Comparison of ENCODE assay signal across 8 cellular contexts in the genomic region with DNA sequence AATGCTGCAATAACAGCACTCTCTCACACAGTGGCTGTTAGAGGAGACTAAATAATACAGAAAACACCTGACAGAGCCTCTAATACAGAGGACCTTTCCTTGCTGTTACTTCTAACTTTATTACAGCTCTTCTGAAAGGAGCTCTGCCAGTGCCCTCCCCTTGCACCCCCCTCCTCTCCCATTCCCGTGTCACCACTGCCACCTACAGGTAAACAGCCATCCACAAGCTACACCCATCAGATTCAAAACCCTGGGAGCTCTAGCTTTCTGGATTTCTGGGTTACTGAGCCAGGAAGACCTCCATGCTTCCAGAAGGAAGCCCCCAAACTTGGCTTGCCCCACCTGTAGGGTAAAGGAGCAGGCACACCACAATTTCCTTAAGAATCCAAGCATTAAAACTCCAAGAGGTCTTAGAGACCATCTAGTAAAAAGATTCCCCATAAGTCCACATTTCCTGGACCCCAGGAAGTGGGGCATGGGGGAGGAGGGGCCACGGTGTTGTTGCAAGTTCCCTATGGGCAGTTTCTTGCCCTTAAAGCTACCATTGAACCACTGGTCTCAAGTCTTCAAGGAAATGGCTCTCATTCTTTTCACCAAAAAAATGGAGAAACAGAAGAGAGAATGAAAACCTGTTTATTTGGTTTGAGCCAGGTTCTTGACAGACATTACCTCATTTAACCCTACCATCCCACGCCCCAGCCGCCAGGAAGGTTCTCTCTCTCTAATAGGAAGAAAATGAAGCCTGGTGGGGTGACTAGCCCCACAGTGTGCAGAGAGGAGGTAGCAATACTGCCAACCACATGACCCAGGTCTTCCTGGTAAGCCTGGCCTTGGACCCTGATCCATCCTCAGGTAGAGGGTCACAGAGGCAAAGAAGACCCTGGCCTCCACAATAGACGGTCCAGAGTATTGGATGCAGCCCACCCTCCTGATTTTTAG. TPM values are rescaled to one million over a fixed set of nuclear protein-coding genes. Genes with fewer than 3 reads are reported as not detected.
DNase-seq lines count a peak whose midpoint lies in the region; ATAC-seq and TF ChIP-seq lines count a peak whose summit lies in the region.

No MANE protein-coding gene starts in this region.

- H3K9me3 ChIP-seq in Loucy (ENCODE audit: insufficient read depth, low read depth, low read length) (no peaks in the 10 kb centered on the region), SK-N-SH (no peaks in the 10 kb centered on the region), uterus (no peaks in the 10 kb centered on the region)

- TF ChIP-seq RAD21 in SK-N-SH (IDR thresholded peaks at IDR 0.05; ENCODE audit: low read length): peak; percentile 98

- H4K20me1 ChIP-seq in Loucy (ENCODE audit: insufficient read depth, low read length, poor library complexity, severe bottlenecking) (no peaks in the 10 kb centered on the region), SK-N-SH (ENCODE audit: insufficient read depth) (no peaks in the 10 kb centered on the region)

- WGBS in SK-N-SH (ENCODE audit: low lambda C conversion rate): 46% methylated on average over 5 of the region's 5 CpGs

- peak; percentile 77 to 95 for ATAC-seq in activated naive CD4-positive, alpha-beta T cell treated with anti-CD3 and anti-CD28 coated beads, Interleukin-2, amount 50 U/mL, for 72 hours
- peak; percentile 61 for ATAC-seq in Right ventricle myocardium inferior
- ATAC-seq in GM18907 (IDR thresholded peaks at IDR 0.05; ENCODE audit: unreplicated experiment): no peak

- H3K4me2 ChIP-seq in Loucy (ENCODE audit: low read depth, low read length, poor library complexity, severe bottlenecking) (peak overlapping the region; percentile 66), SK-N-SH (peak overlapping the region; percentile 39; the same call in 1 of the 2 replicates)

- TF ChIP-seq POLR2A in uterus (IDR thresholded peaks at IDR 0.05): no peak

- intact Hi-C loops in Right ventricle myocardium inferior (cut with DNase I): loop anchor here (1.0 to 5.0 kb wide), 5 partner anchors 31 to 237 kb away; a partner anchor contains a TSS
- intact Hi-C loops in posterior vena cava (cut with DNase I): loop anchor here (5.0 to 10.0 kb wide), 2 partner anchors 105 to 237 kb away; a partner anchor contains a TSS
- intact Hi-C loops in uterus (cut with DNase I; ENCODE audit: low total_unique reads): no loop called here

- H3K9me3 Mint-ChIP-seq in activated naive CD4-positive, alpha-beta T cell treated with anti-CD3 and anti-CD28 coated beads, Interleukin-2, amount 50 U/mL, for 72 hours: no peaks in the 10 kb centered on the region

- POLR2A ChIA-PET in SK-N-SH (lab: Yijun Ruan, JAX): interaction anchor here (0.7 to 1.1 kb wide), 2 partner anchors 28 to 83 kb away, joined by 4 to 5 read pairs; no protein-coding TSS in a partner anchor

- CTCF ChIA-PET in SK-N-SH (lab: Yijun Ruan, JAX): interaction anchor here (0.6 to 6.0 kb wide), 51 partner anchors 9 to 563 kb away, joined by 3 to 158 read pairs (median 5); a partner anchor contains a TSS

- peak overlapping the region; percentile 44 to 53; a peak in 3 of 4 replicates for H3K27ac ChIP-seq in SK-N-SH (ENCODE audit: low read depth in 2 of 2, low read length in 1 of 2)
- peak overlapping the region in 1 of 2 donors; percentile 33 for H3K27ac ChIP-seq in uterus

- H3K79me2 ChIP-seq in Loucy (ENCODE audit: insufficient read depth, low read length) (no peaks in the 10 kb centered on the region), SK-N-SH (ENCODE audit: insufficient read depth) (peaks cover 72% of the 10 kb centered on the region)

- H2AFZ ChIP-seq in Loucy (ENCODE audit: low read length) (peak overlapping the region; percentile 83), SK-N-SH (ENCODE audit: low read depth) (no peak overlapping the region)

- H3K9me2 ChIP-seq in Loucy (replicated peaks; ENCODE audit: low read depth, low read length) (no peaks in the 10 kb centered on the region), SK-N-SH (no peaks in the 10 kb centered on the region)

- H3K9ac ChIP-seq in Loucy (ENCODE audit: low read depth, low read length, poor library complexity, severe bottlenecking): peak overlapping the region; percentile 58
- peak overlapping the region; percentile 24; the same call in 1 of the 2 replicates for H3K9ac ChIP-seq in SK-N-SH

- TF ChIP-seq CTCF in Loucy (conservative IDR thresholded peaks at IDR 0.05; ENCODE audit: low read length) (peak; percentile 94), SK-N-SH (IDR thresholded peaks at IDR 0.05) (peak; percentile 87), uterus (IDR thresholded peaks at IDR 0.05) (peak; percentile 68 to 86 (median 84))

- H3K4me1 ChIP-seq in Loucy (ENCODE audit: insufficient read depth, low read length, poor library complexity, severe bottlenecking) (peaks cover 12% of the 10 kb centered on the region), SK-N-SH (ENCODE audit: control insufficient read depth in 1 of 2, insufficient read depth in 2 of 2, low read depth in 1 of 2, low read length in 1 of 2) (peaks cover 19 to 39% of the 10 kb centered on the region in 2 experiments), uterus (peaks cover 10% of the 10 kb centered on the region in 2 donors)

- H3K27ac Mint-ChIP-seq in activated naive CD4-positive, alpha-beta T cell treated with anti-CD3 and anti-CD28 coated beads, Interleukin-2, amount 50 U/mL, for 72 hours: no peak overlapping the region

- no peaks in the 10 kb centered on the region for H3F3A ChIP-seq in Loucy (ENCODE audit: low read depth)
- peaks cover 38% of the 10 kb centered on the region for H3F3A ChIP-seq in SK-N-SH (replicated peaks; ENCODE audit: insufficient read depth)

- no peak for TF ChIP-seq EP300 in SK-N-SH (IDR thresholded peaks at IDR 0.05; ENCODE audit: borderline replicate concordance in 1 of 2, low read depth in 1 of 2, low read length in 1 of 2)

- H3K36me3 Mint-ChIP-seq in activated naive CD4-positive, alpha-beta T cell treated with anti-CD3 and anti-CD28 coated beads, Interleukin-2, amount 50 U/mL, for 72 hours: no peaks in the 10 kb centered on the region

- peak; percentile 88 for DNase-seq in Daoy (ENCODE audit: low read depth)
- peak; percentile 85 for DNase-seq in SK-N-SH
- peak in 1 of 2 donors; percentile 61 for DNase-seq in activated naive CD4-positive, alpha-beta T cell treated with anti-CD3 and anti-CD28 coated beads, Interleukin-2, amount 50 U/mL, for 72 hours (ENCODE audit: low spot score in 2 of 2)
- DNase-seq in Right ventricle myocardium inferior (ENCODE audit: missing footprints): peak; percentile 72
- peak; percentile 83 for DNase-seq in posterior vena cava (ENCODE audit: low spot score)
- peak; percentile 79 to 83 for DNase-seq in uterus

- H3K4me3 ChIP-seq in Loucy (ENCODE audit: low read length, poor library complexity, severe bottlenecking): no peak overlapping the region
- H3K4me3 ChIP-seq in SK-N-SH (ENCODE audit: low read depth in 2 of 2, low read length in 1 of 2): no peak overlapping the region
- H3K4me3 ChIP-seq in uterus: no peak overlapping the region

- H3K36me3 ChIP-seq in Loucy (ENCODE audit: insufficient read depth, low read length) (no peaks in the 10 kb centered on the region), SK-N-SH (replicated peaks in 1 of 2; ENCODE audit: control insufficient read depth in 1 of 2, insufficient read depth in 2 of 2, low read length in 1 of 2) (no peaks in the 10 kb centered on the region), uterus (no peaks in the 10 kb centered on the region)

- no peaks in the 10 kb centered on the region for H3K27me3 ChIP-seq in Loucy (ENCODE audit: insufficient read depth, low read length, poor library complexity, severe bottlenecking)
- no peaks in the 10 kb centered on the region for H3K27me3 ChIP-seq in SK-N-SH (ENCODE audit: insufficient read depth)
- no peaks in the 10 kb centered on the region for H3K27me3 ChIP-seq in uterus

TF ChIP-seq in SK-N-SH, 30 proteins besides CTCF, POLR2A, EP300 and RAD21:
- TF ChIP-seq RCOR1 (IDR thresholded peaks at IDR 0.05; ENCODE audit: low read length) (0 out of 2 replicates have a peak, but pooled peaks have one; percentile 9), JUND (IDR thresholded peaks at IDR 0.05) (no peak), SMC3 (IDR thresholded peaks at IDR 0.05; ENCODE audit: low read depth, low read length) (peak; percentile 90), GATA2 (CRISPR knock-in tag; IDR thresholded peaks at IDR 0.05) (no peak)

RNA-seq across cellular contexts. Expression of a gene that starts 52.8 kb away (rescaled TPM):
- 13.7 and 14.9 TPM in 2 replicates for total RNA-seq in Daoy (2014; rRNA removed; shearing (Covaris generic))
- 85.4 and 91.7 TPM in 2 replicates for polyA plus RNA-seq in SK-N-SH (2012; rRNA removed)
- 44.8 and 62.7 TPM in 2 replicates for polyA plus RNA-seq in SK-N-SH (2012; cell fraction: cytosol; rRNA removed)
- 250 and 259 TPM in 2 replicates for polyA plus RNA-seq in SK-N-SH (2012; cell fraction: nucleus; rRNA removed)
- total RNA-seq in activated naive CD4-positive, alpha-beta T cell treated with anti-CD3 and anti-CD28 coated beads, Interleukin-2, amount 50 U/mL, for 72 hours: 10 to 100 TPM; 16.3 to 19.8 TPM
- total RNA-seq in Right ventricle myocardium inferior: 246 TPM
- 10 to 100 TPM; 55.2 to 60.8 TPM for total RNA-seq in posterior vena cava
- 10 to 100 TPM; 15.6 to 85.9 (median 34.9) TPM for total RNA-seq in uterus

RNA-seq across cellular contexts. Expression of a gene that starts 53.2 kb away (rescaled TPM):
- 1.1 and 1.5 TPM in 2 replicates for total RNA-seq in Daoy (2014; rRNA removed; shearing (Covaris generic))
- 3.6 and 5.5 TPM in 2 replicates for polyA plus RNA-seq in SK-N-SH (2012; rRNA removed)
- polyA plus RNA-seq in SK-N-SH (2012; cell fraction: cytosol; rRNA removed): 1.9 and 2.3 TPM in 2 replicates
- polyA plus RNA-seq in SK-N-SH (2012; cell fraction: nucleus; rRNA removed): 19.0 and 26.4 TPM in 2 replicates
- under 1 TPM; 0.05 to 0.12 TPM for total RNA-seq in activated naive CD4-positive, alpha-beta T cell treated with anti-CD3 and anti-CD28 coated beads, Interleukin-2, amount 50 U/mL, for 72 hours
- total RNA-seq in Right ventricle myocardium inferior (1.6 TPM), posterior vena cava (1 to 10 TPM; 1.1 to 2.4 TPM), uterus (10 to 100 TPM in 3 of 4 donors, 1 to 10 TPM in 1; 7.7 to 18.5 (median 13.6) TPM)
